ENCODE assay signal across 12 cellular contexts in the genomic region with DNA sequence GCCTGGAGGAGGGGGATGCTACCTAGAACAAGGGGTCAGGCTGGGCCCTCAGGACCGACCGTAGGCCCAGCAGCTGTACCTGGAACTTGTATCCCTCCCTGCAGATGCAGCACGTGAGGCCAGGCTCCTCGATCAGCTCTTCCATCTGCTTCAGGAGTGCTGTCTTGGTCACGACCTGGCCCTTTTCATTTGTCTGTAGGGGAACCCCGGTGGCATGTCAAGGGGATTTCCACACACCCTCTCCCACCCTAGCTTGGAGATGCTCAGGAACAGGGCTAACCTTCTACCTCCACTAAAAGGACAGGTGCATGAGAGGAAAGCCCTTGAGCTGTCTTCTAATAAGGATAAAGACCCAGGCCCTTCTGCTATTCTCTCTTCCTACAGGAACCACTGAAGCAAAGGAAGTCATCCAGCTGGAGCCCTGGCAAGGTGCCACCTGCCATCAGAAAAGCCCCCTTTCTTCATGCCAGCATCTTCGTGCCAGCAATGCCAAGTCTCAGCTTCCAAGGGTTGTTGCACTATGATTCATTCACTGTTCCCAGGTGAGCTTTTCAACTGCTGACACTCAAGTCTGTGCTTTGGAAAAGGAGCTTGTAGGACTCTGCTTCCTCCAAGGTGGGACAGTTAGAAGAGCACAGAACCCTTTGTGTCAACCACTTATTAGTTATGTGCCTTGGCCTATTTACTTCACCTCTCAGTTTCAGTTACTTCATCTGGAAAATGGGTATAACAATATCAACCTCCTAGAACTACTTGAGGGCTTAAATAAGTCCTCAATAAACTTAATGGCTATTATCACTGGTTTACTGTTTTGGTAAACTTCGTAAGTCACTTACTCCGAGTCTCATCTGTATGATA.
DNase-seq lines count a peak whose midpoint lies in the region; ATAC-seq and TF ChIP-seq lines count a peak whose summit lies in the region.
"Had no signal": no experiment of that assay in that cellular context is flagged by ENCODE, and none has a peak within 500 bp of the region (broad histone marks: within the 10 kb centered on the region; RNA-seq: fewer than 3 reads in every experiment).

No MANE protein-coding gene starts in this region.

- H3K36me3 Mint-ChIP-seq in CD8-positive, alpha-beta memory T cell, result peaks cover 21 to 98% (median 38%) of the 10 kb centered on the region in 3 donors
- H3K36me3 Mint-ChIP-seq in activated naive CD4-positive, alpha-beta T cell treated with anti-CD3 and anti-CD28 coated beads, Interleukin-2, amount 50 U/mL, for 72 hours, result peaks cover 30 to 34% of the 10 kb centered on the region in 2 donors

- H3K27ac ChIP-seq in CD8-positive, alpha-beta memory T cell (ENCODE audit: low read depth, low read length), result no peak overlapping the region
- H3K27ac ChIP-seq: adrenal gland had no signal

- CTCF ChIA-PET in CD8-positive, alpha-beta memory T cell (lab: Charles Lee), result interaction anchor here (1.5 to 2.2 kb wide), 3 partner anchors 8 to 181 kb away, joined by 5 to 9 read pairs (median 6); no protein-coding TSS in a partner anchor

- H3K4me3 ChIP-seq in CD8-positive, alpha-beta memory T cell (ENCODE audit: low read length), result no peak overlapping the region
- H3K4me3 ChIP-seq: adrenal gland, stomach had no signal

- H3K27me3 Mint-ChIP-seq in CD8-positive, alpha-beta memory T cell, result no peaks in the 10 kb centered on the region

- no peaks in the 10 kb centered on the region for H3K9me3 ChIP-seq in CD8-positive, alpha-beta memory T cell (ENCODE audit: low read length)
- H3K9me3 ChIP-seq: adrenal gland, stomach had no signal

- H3K9me3 Mint-ChIP-seq in CD8-positive, alpha-beta memory T cell, result no peaks in the 10 kb centered on the region
- H3K9me3 Mint-ChIP-seq in activated naive CD4-positive, alpha-beta T cell treated with anti-CD3 and anti-CD28 coated beads, Interleukin-2, amount 50 U/mL, for 72 hours, result no peaks in the 10 kb centered on the region

- no peak overlapping the region for H3K4me3 Mint-ChIP-seq in CD8-positive, alpha-beta memory T cell

- H3K36me3 ChIP-seq in CD8-positive, alpha-beta memory T cell (ENCODE audit: insufficient read depth, low read length), result peaks cover 84% of the 10 kb centered on the region

- DNase-seq in CD8-positive, alpha-beta memory T cell, result no peak
- DNase-seq in GM13977 (ENCODE audit: low spot score), result peak; percentile 55
- DNase-seq in activated naive CD4-positive, alpha-beta T cell treated with anti-CD3 and anti-CD28 coated beads, Interleukin-2, amount 50 U/mL, for 72 hours (ENCODE audit: low spot score in 2 of 2), result no peak
- peak; percentile 48 for DNase-seq in renal cortical epithelial cell (ENCODE audit: low read depth)
- no peak for DNase-seq in AG08396 (ENCODE audit: low spot score)
- no peak for DNase-seq in SHP77 (lab: John Stamatoyannopoulos, UW)
- DNase-seq: adrenal gland, NCI-H1092, NCI-H510A treated with DMSO at 0.1 percent for 48 hours, stomach had no signal

- no peak for TF ChIP-seq CTCF in GM13977 (IDR thresholded peaks at IDR 0.05; ENCODE audit: extremely low read depth, insufficient read depth, missing control alignments)

- H3K4me1 Mint-ChIP-seq in CD8-positive, alpha-beta memory T cell, result no peaks in the 10 kb centered on the region

- H3K27ac Mint-ChIP-seq in CD8-positive, alpha-beta memory T cell, result peak overlapping the region in 5 of 8 donors; percentile 13 to 68 (median 51)
- peak overlapping the region; percentile 67 to 84 for H3K27ac Mint-ChIP-seq in activated naive CD4-positive, alpha-beta T cell treated with anti-CD3 and anti-CD28 coated beads, Interleukin-2, amount 50 U/mL, for 72 hours

- POLR2A ChIA-PET in CD8-positive, alpha-beta memory T cell (lab: Charles Lee), result no interaction called here

- peak; percentile 37 to 64 for ATAC-seq in activated naive CD4-positive, alpha-beta T cell treated with anti-CD3 and anti-CD28 coated beads, Interleukin-2, amount 50 U/mL, for 72 hours
- no peak for ATAC-seq in GM21526 (IDR thresholded peaks at IDR 0.05; ENCODE audit: low FRiP score, unreplicated experiment)
- ATAC-seq: Right ventricle myocardium inferior had no signal

- in situ Hi-C loops in GM13977 (cut with MboI; ENCODE audit: low pct_unique_long_range_greater_than_20kb, low sequenced_read_pairs, unreplicated experiment), result no loop called here

- H3K27me3 ChIP-seq in CD8-positive, alpha-beta memory T cell (ENCODE audit: insufficient read depth, low read length, poor library complexity, severe bottlenecking), result no peaks in the 10 kb centered on the region
- H3K27me3 ChIP-seq: adrenal gland, stomach had no signal

- H3K4me1 ChIP-seq in CD8-positive, alpha-beta memory T cell (ENCODE audit: insufficient read depth, low read length), result no peaks in the 10 kb centered on the region
- H3K4me1 ChIP-seq: adrenal gland had no signal

Comparison
In these comparisons a context has a peak if more than half of its experiments do, and no peak if none do; other contexts are left out.
1. DNase-seq: peak in GM13977 (single experiment) and renal cortical epithelial cell (single experiment); none in CD8-positive, alpha-beta memory T cell (0 of 5), activated naive CD4-positive, alpha-beta T cell treated with anti-CD3 and anti-CD28 coated beads, Interleukin-2, amount 50 U/mL, for 72 hours (0 of 2), AG08396 (single experiment) and SHP77 (0 of 2).